In genomic region chr6:150690681-150691080, GRCh38 we compare ENCODE assay signal across 19 cellular contexts.
DNase-seq lines count a peak whose midpoint lies in the region; ATAC-seq, FAIRE-seq and TF ChIP-seq lines count a peak whose summit lies in the region.
"Had no signal": no experiment of that assay in that cellular context is flagged by ENCODE, and none has a peak within 500 bp of the region (broad histone marks: within the 10 kb centered on the region; RNA-seq: fewer than 3 reads in every experiment).

No MANE protein-coding gene starts in this region.

- CTCF ChIA-PET in H1 (lab: Charles Lee; ENCODE audit: partially characterized antibody): interaction anchor here (0.8 to 2.2 kb wide), 3 partner anchors 121 to 273 kb away, joined by 3 to 4 read pairs (median 4); no protein-coding TSS in a partner anchor

- TF ChIP-seq RAD21 in H1 (IDR thresholded peaks at IDR 0.05 in 1 of 2, conservative IDR thresholded peaks at IDR 0.05 in 1 of 2; ENCODE audit: low read depth in 2 of 2, low read length in 2 of 2): no peak

- H2AFZ ChIP-seq in Karpas-422 (ENCODE audit: low read length) (no peak overlapping the region), H1 (ENCODE audit: low read length) (no peak overlapping the region)
- H2AFZ ChIP-seq: PC-9 had no signal

- no peaks in the 10 kb centered on the region for H3K36me3 Mint-ChIP-seq in nephron progenitor cell (ENCODE audit: low read depth)

- no peak for TF ChIP-seq EP300 in H1 (IDR thresholded peaks at IDR 0.05; ENCODE audit: borderline replicate concordance in 1 of 2, low read depth in 2 of 2, low read length in 2 of 2)

- H4K5ac ChIP-seq in H1 (ENCODE audit: insufficient read length, low read depth, low read length): no peak overlapping the region

- DNase-seq in Karpas-422: no peak
- DNase-seq in H1 (ENCODE audit: low read depth in 1 of 2, low spot score in 2 of 2): no peak
- no peak for DNase-seq in nephron progenitor cell
- no peak for DNase-seq in T-helper 1 cell
- DNase-seq: CD4-positive, alpha-beta T cell; DMS53; H9; IMR-90; NCI-H1105; NCI-H1694 treated with DMSO at 0.1 percent for 48 hours; NCI-H510A; NCI-H774; PC-9; T-helper 2 cell had no signal

- H2AK5ac ChIP-seq in H1 (ENCODE audit: low read depth, low read length): no peak overlapping the region

- H3K4me1 ChIP-seq in Karpas-422 (ENCODE audit: low read length) (peaks cover 92% of the 10 kb centered on the region), H1 (replicated peaks in 1 of 4; ENCODE audit: control insufficient read depth in 3 of 4, insufficient read depth in 4 of 4, low read length in 3 of 4) (no peaks in the 10 kb centered on the region), subcutaneous abdominal adipose tissue (ENCODE audit: control insufficient read depth in 5 of 5, insufficient read depth in 5 of 5, low read length in 5 of 5) (peaks cover 4 to 63% (median 38%) of the 10 kb centered on the region in 5 donors)

- H2BK20ac ChIP-seq in H1 (ENCODE audit: low read length): no peak overlapping the region

- H3K4me3 Mint-ChIP-seq in nephron progenitor cell: no peak overlapping the region
- H3K4me3 Mint-ChIP-seq: CD4-positive, alpha-beta T cell; H9 had no signal

- H4K8ac ChIP-seq in H1 (ENCODE audit: extremely low read depth, insufficient read depth, low read length): no peak overlapping the region

- H3K36me3 ChIP-seq in Karpas-422 (ENCODE audit: insufficient read depth, low read length) (0 out of 2 replicates have a peak, but pooled peaks cover 4% of the 10 kb centered on the region), H1 (ENCODE audit: control insufficient read depth in 2 of 4, insufficient read depth in 4 of 4, low read length in 3 of 4) (no peaks in the 10 kb centered on the region), subcutaneous abdominal adipose tissue (ENCODE audit: control insufficient read depth in 5 of 5, insufficient read depth in 5 of 5, low read length in 5 of 5) (no peaks in the 10 kb centered on the region)

- no peaks in the 10 kb centered on the region for H3K79me1 ChIP-seq in H1 (ENCODE audit: low read depth, low read length)

- TF ChIP-seq CTCF in H1 (IDR thresholded peaks at IDR 0.05; ENCODE audit: control extremely low read depth in 1 of 3, insufficient read depth in 1 of 3, low read depth in 1 of 3, low read length in 3 of 3): no peak
- no peak for TF ChIP-seq CTCF in nephron progenitor cell (IDR thresholded peaks at IDR 0.05)

- no peak overlapping the region for H3K23ac ChIP-seq in H1 (ENCODE audit: insufficient read length)

- POLR2A ChIA-PET in H1 (lab: Charles Lee; ENCODE audit: partially characterized antibody): no interaction called here

- H3K27me3 ChIP-seq in Karpas-422 (ENCODE audit: low read length) (no peaks in the 10 kb centered on the region), H1 (replicated peaks in 1 of 4; ENCODE audit: control insufficient read depth in 3 of 4, extremely low read depth in 1 of 4, insufficient read depth in 3 of 4, low read length in 3 of 4) (no peaks in the 10 kb centered on the region), subcutaneous abdominal adipose tissue (ENCODE audit: control insufficient read depth in 5 of 5, insufficient read depth in 4 of 5, low read length in 5 of 5) (no peaks in the 10 kb centered on the region)

- no peaks in the 10 kb centered on the region for H4K20me1 ChIP-seq in Karpas-422 (ENCODE audit: insufficient read depth, low read depth, low read length)
- no peaks in the 10 kb centered on the region for H4K20me1 ChIP-seq in H1 (replicated peaks in 1 of 2; ENCODE audit: control insufficient read depth in 1 of 2, insufficient read depth in 2 of 2, low read length in 2 of 2)

- no peaks in the 10 kb centered on the region for H3K9me2 ChIP-seq in Karpas-422 (replicated peaks; ENCODE audit: insufficient read depth, low read length)

- H2BK15ac ChIP-seq in H1 (ENCODE audit: low read length): no peak overlapping the region

- no peak overlapping the region for H3K4ac ChIP-seq in H1 (replicated peaks; ENCODE audit: insufficient read length, low read depth, low read length)

- H3K23me2 ChIP-seq in H1 (ENCODE audit: low read depth, low read length): no peaks in the 10 kb centered on the region

- H2BK120ac ChIP-seq in H1 (replicated peaks; ENCODE audit: low read depth, low read length): no peak overlapping the region

- H2BK12ac ChIP-seq in H1 (ENCODE audit: low read depth, low read length): no peak overlapping the region

- H3K4me2 ChIP-seq in Karpas-422 (ENCODE audit: low read depth, low read length, poor library complexity, severe bottlenecking) (peak overlapping the region; percentile 67), H1 (ENCODE audit: insufficient read depth in 1 of 2, low read depth in 2 of 2, low read length in 2 of 2) (no peak overlapping the region)
- H3K4me2 ChIP-seq: PC-9 had no signal

- no peak overlapping the region for H3K14ac ChIP-seq in H1 (ENCODE audit: insufficient read length)

- H3K27me3 Mint-ChIP-seq in nephron progenitor cell (ENCODE audit: low read depth, poor library complexity): peaks cover 7% of the 10 kb centered on the region
- H3K27me3 Mint-ChIP-seq: CD4-positive, alpha-beta T cell had no signal

- H3K9ac ChIP-seq in Karpas-422 (ENCODE audit: low read length) (peak overlapping the region; percentile 51), H1 (replicated peaks in 1 of 4; ENCODE audit: extremely low read depth in 1 of 4, low read depth in 3 of 4, low read length in 3 of 4) (no peak overlapping the region), subcutaneous abdominal adipose tissue (ENCODE audit: low read length in 5 of 5) (no peak overlapping the region)

- no peak for FAIRE-seq in H1 (lab: Jason Lieb, UNC)
- FAIRE-seq: HTR-8/SVneo had no signal

- peaks cover 42% of the 10 kb centered on the region for H3K4me1 Mint-ChIP-seq in nephron progenitor cell

- 81% methylated on average over 6 of the region's 6 CpGs; no CpG with 5 or more reads in 1 of the 2 experiments for WGBS in H1 (ENCODE audit: extremely low coverage in 1 of 2, insufficient coverage in 1 of 2, insufficient read length in 1 of 2, insufficient replicate concordance in 2 of 2, low coverage in 1 of 2, low lambda C conversion rate in 2 of 2, missing lambda C conversion rate in 1 of 2), 2 experiments

- H3K9me3 ChIP-seq in Karpas-422 (ENCODE audit: low read length) (no peaks in the 10 kb centered on the region), H1 (ENCODE audit: insufficient read depth in 2 of 2, low read depth in 1 of 2, low read length in 1 of 2) (no peaks in the 10 kb centered on the region), subcutaneous abdominal adipose tissue (ENCODE audit: control insufficient read depth in 5 of 5, low read length in 5 of 5) (no peaks in the 10 kb centered on the region)

- H3K27ac ChIP-seq in Karpas-422 (ENCODE audit: low read length): peak overlapping the region; percentile 92
- no peak overlapping the region for H3K27ac ChIP-seq in H1 (ENCODE audit: low read depth, low read length)
- H3K27ac ChIP-seq in subcutaneous abdominal adipose tissue (ENCODE audit: low read depth, low read length): peak overlapping the region; percentile 19
- H3K27ac ChIP-seq: PC-9, RWPE1 had no signal

- H3K27ac Mint-ChIP-seq in nephron progenitor cell: peak overlapping the region; percentile 16
- H3K27ac Mint-ChIP-seq: CD4-positive, alpha-beta T cell had no signal

- H2BK5ac ChIP-seq in H1 (ENCODE audit: low read depth, low read length): no peak overlapping the region

- no peak for TF ChIP-seq POLR2A in H1 (IDR thresholded peaks at IDR 0.05; ENCODE audit: control extremely low read depth in 1 of 2, low read depth in 2 of 2, low read length in 2 of 2)

- H3K9me3 Mint-ChIP-seq in nephron progenitor cell: no peaks in the 10 kb centered on the region
- H3K9me3 Mint-ChIP-seq: CD4-positive, alpha-beta T cell; H9 had no signal

- H3K4me3 ChIP-seq in Karpas-422 (ENCODE audit: low read length): peak overlapping the region; percentile 38
- H3K4me3 ChIP-seq in H1 (ENCODE audit: extremely low read depth in 1 of 4, insufficient read depth in 2 of 4, low read depth in 3 of 4, low read length in 4 of 4): no peak overlapping the region
- H3K4me3 ChIP-seq in subcutaneous abdominal adipose tissue (ENCODE audit: low read depth in 1 of 5, low read length in 5 of 5): no peak overlapping the region
- H3K4me3 ChIP-seq: PC-9 had no signal

- H3K56ac ChIP-seq in H1 (replicated peaks; ENCODE audit: insufficient read length, low read depth, low read length): no peak overlapping the region

- H3K79me2 ChIP-seq in Karpas-422 (ENCODE audit: low read length) (peaks cover 93% of the 10 kb centered on the region), H1 (ENCODE audit: control insufficient read depth in 1 of 2, insufficient read depth in 2 of 2, low read length in 2 of 2) (no peaks in the 10 kb centered on the region)

- no peak for ATAC-seq in GM21723 (IDR thresholded peaks at IDR 0.05; ENCODE audit: unreplicated experiment)
- no peak for ATAC-seq in SK-N-SH treated with all-trans-retinoic acid at 6 μM for 48 hours

- no peak overlapping the region for H4K91ac ChIP-seq in H1 (replicated peaks; ENCODE audit: insufficient read length, low read length)

- H3K18ac ChIP-seq in H1 (ENCODE audit: extremely low read depth, low read length): no peak overlapping the region

TF ChIP-seq in H1, 55 proteins besides CTCF, POLR2A, EP300 and RAD21 (continues in another document):
- TF ChIP-seq CBX5 (IDR thresholded peaks at IDR 0.05; ENCODE audit: low read depth, low read length): no peak
- no peak for TF ChIP-seq SUZ12 (IDR thresholded peaks at IDR 0.05; ENCODE audit: low read length)
- TF ChIP-seq TEAD4 (IDR thresholded peaks at IDR 0.05; ENCODE audit: low read depth, low read length): 0 out of 2 replicates have a peak, but pooled peaks have one; percentile 25
- no peak for TF ChIP-seq TAF1 (IDR thresholded peaks at IDR 0.05; ENCODE audit: low read depth, low read length)
- no peak for TF ChIP-seq MAFK (IDR thresholded peaks at IDR 0.05; ENCODE audit: low read depth, low read length)
- TF ChIP-seq GABPA (IDR thresholded peaks at IDR 0.05; ENCODE audit: borderline replicate concordance, insufficient read depth, low read length): no peak
- TF ChIP-seq CEBPB (IDR thresholded peaks at IDR 0.05; ENCODE audit: low read depth, low read length): 0 out of 2 replicates have a peak, but pooled peaks have one; percentile 14
- no peak for TF ChIP-seq SIX5 (IDR thresholded peaks at IDR 0.05; ENCODE audit: low read depth, low read length)

TF ChIP-seq in SK-N-SH treated with all-trans-retinoic acid at 6 μM for 48 hours, 23 proteins besides CTCF, POLR2A, EP300 and RAD21 (continues in another document):
- TF ChIP-seq ZNF8 (CRISPR knock-in tag; IDR thresholded peaks at IDR 0.05) (no peak), ISL1 (CRISPR knock-in tag; IDR thresholded peaks at IDR 0.05) (no peak), TOX (CRISPR knock-in tag; IDR thresholded peaks at IDR 0.05; ENCODE audit: borderline replicate concordance) (no peak), ZC3H10 (CRISPR knock-in tag; IDR thresholded peaks at IDR 0.05) (no peak)
